ENCODE assay signal across 19 cellular contexts in genomic region chr1:167441222-167441621, GRCh38.
A peak's percentile ranks its signal among the peaks of the same experiment; 100 is the strongest.
DNase-seq lines count a peak whose midpoint lies in the region; ATAC-seq and TF ChIP-seq lines count a peak whose summit lies in the region.
"Had no signal": no experiment of that assay in that cellular context is flagged by ENCODE, and none has a peak within 500 bp of the region (broad histone marks: within the 10 kb centered on the region; RNA-seq: fewer than 3 reads in every experiment).

No MANE protein-coding gene starts in this region.

- no peaks in the 10 kb centered on the region for H3K27me3 ChIP-seq in HCT116 (ENCODE audit: insufficient read depth, low read length)
- H3K27me3 ChIP-seq: brain microvascular endothelial cell had no signal

- H3K27ac ChIP-seq in HCT116 (ENCODE audit: low read depth, low read length), result no peak overlapping the region
- H3K27ac ChIP-seq: A549; BLaER1 treated with 17β-estradiol and CSF1 and Interleukin-3, amounts not matched to agents 10 nM and 100 nM; brain microvascular endothelial cell; heart left ventricle; left ventricle myocardium inferior had no signal

- no peak overlapping the region for H2AFZ ChIP-seq in HCT116 (ENCODE audit: low read depth, low read length, poor library complexity, severe bottlenecking)

- 0 out of 2 replicates have a peak overlapping the region, but pooled peaks have one; percentile 48 for H3K4me2 ChIP-seq in HCT116 (ENCODE audit: low read length)
- H3K4me2 ChIP-seq: A549; BLaER1 treated with 17β-estradiol and CSF1 and Interleukin-3, amounts not matched to agents 10 nM and 100 nM; SK-N-SH had no signal

- CTCF ChIA-PET in HCT116 (lab: Charles Lee), result interaction anchor here (0.7 to 1.9 kb wide), 2 partner anchors 173 to 221 kb away, joined by 3 to 8 read pairs; partner anchors contain the start of gene POU2F1

- H3K9me3 ChIP-seq in HCT116 (ENCODE audit: control insufficient read depth in 1 of 2, insufficient read depth in 1 of 2, low read depth in 1 of 2, low read length in 2 of 2), result no peaks in the 10 kb centered on the region
- H3K9me3 ChIP-seq: A549, heart left ventricle, left ventricle myocardium inferior had no signal

- H3K4me1 ChIP-seq in HCT116 (ENCODE audit: control insufficient read depth in 1 of 2, insufficient read depth in 2 of 2, low read length in 2 of 2), result peaks cover 0 to 13% of the 10 kb centered on the region in 2 experiments; a peak in 3 of 4 replicates
- H3K4me1 ChIP-seq: A549 had no signal

- no peak overlapping the region for H3K4me3 ChIP-seq in HCT116 (replicated peaks in 1 of 2; ENCODE audit: low read depth in 1 of 2, low read length in 2 of 2)
- H3K4me3 ChIP-seq: A549; BLaER1 treated with 17β-estradiol and CSF1 and Interleukin-3, amounts not matched to agents 10 nM and 100 nM; heart left ventricle; left ventricle myocardium inferior had no signal

- no TSS peak for BruUV-seq in HCT116 (replicated peaks; lab: Mats Ljungman, UMichigan)

- H3K36me3 Mint-ChIP-seq in activated naive CD8-positive, alpha-beta T cell treated with anti-CD3 and anti-CD28 coated beads, Interleukin-2, amount 10 ng/mL, durations not matched to agents 7 days and 5 days, result peaks cover 45% of the 10 kb centered on the region
- H3K36me3 Mint-ChIP-seq in natural killer cell, result peaks cover 37% of the 10 kb centered on the region

- H3K9me2 ChIP-seq in HCT116 (ENCODE audit: insufficient read depth), result no peaks in the 10 kb centered on the region
- H3K9me2 ChIP-seq: SK-N-SH had no signal

- peak; percentile 48 for DNase-seq in activated CD8-positive, alpha-beta memory T cell treated with anti-CD3 and anti-CD28 coated beads for 24 hours
- no peak for DNase-seq in activated CD8-positive, alpha-beta memory T cell treated with anti-CD3 and anti-CD28 coated beads, Interleukin-2, amount 50 U/mL, for 4 hours
- DNase-seq in HCT116 (ENCODE audit: low read depth, low spot score) (no peak), natural killer cell (no peak), EL (no peak), cerebellar cortex (ENCODE audit: low spot score) (no peak)
- DNase-seq in activated naive CD8-positive, alpha-beta T cell treated with anti-CD3 and anti-CD28 coated beads, Interleukin-2, amount 10 ng/mL, durations not matched to agents 7 days and 5 days, result no peak
- DNase-seq: brain microvascular endothelial cell, heart left ventricle, HFFc6, left ventricle myocardium inferior, NCI-H1436, NCI-H510A treated with DMSO at 0.1 percent for 48 hours, RPMI8226, SK-N-SH had no signal

- ATAC-seq in HCT116 (no peak), natural killer cell (no peak), HG02884 (IDR thresholded peaks at IDR 0.05; ENCODE audit: unreplicated experiment) (no peak)
- no peak for ATAC-seq in activated naive CD8-positive, alpha-beta T cell treated with anti-CD3 and anti-CD28 coated beads, Interleukin-2, amount 10 ng/mL, durations not matched to agents 7 days and 5 days (ENCODE audit: low read depth)
- ATAC-seq: activated CD4-positive, CD25-positive, alpha-beta regulatory T cell treated with anti-CD3 and anti-CD28 coated beads, Interleukin-2, amount 50 U/mL, for 24 hours had no signal

- TF ChIP-seq RAD21 in HCT116 (IDR thresholded peaks at IDR 0.05; ENCODE audit: low read depth), result no peak

- H3K4me3 Mint-ChIP-seq in activated naive CD8-positive, alpha-beta T cell treated with anti-CD3 and anti-CD28 coated beads, Interleukin-2, amount 10 ng/mL, durations not matched to agents 7 days and 5 days, result no peak overlapping the region
- H3K4me3 Mint-ChIP-seq in natural killer cell, result peak overlapping the region; percentile 82
- H3K4me3 Mint-ChIP-seq: HFFc6 had no signal

- RAD21 ChIA-PET in HCT116 (lab: Charles Lee; ENCODE audit: low non-redundant PET in 1 of 2, low total read pairs in 2 of 2, uncharacterized antibody in 2 of 2, unreplicated experiment in 2 of 2), result no interaction called here

- H3K9me3 Mint-ChIP-seq in activated naive CD8-positive, alpha-beta T cell treated with anti-CD3 and anti-CD28 coated beads, Interleukin-2, amount 10 ng/mL, durations not matched to agents 7 days and 5 days, result no peaks in the 10 kb centered on the region
- no peaks in the 10 kb centered on the region for H3K9me3 Mint-ChIP-seq in natural killer cell
- H3K9me3 Mint-ChIP-seq: HFFc6 had no signal

- POLR2A ChIA-PET in HCT116 (lab: Charles Lee), result no interaction called here
- POLR2A ChIA-PET in activated naive CD8-positive, alpha-beta T cell treated with anti-CD3 and anti-CD28 coated beads, Interleukin-2, amount 10 ng/mL, durations not matched to agents 7 days and 5 days (lab: Charles Lee), result interaction anchor here (1.9 to 2.0 kb wide), 2 partner anchors 13 to 77 kb away, joined by 7 to 8 read pairs; partner anchors contain the start of gene CD247

- TF ChIP-seq CTCF in HCT116 (IDR thresholded peaks at IDR 0.05 in 2 of 3, conservative IDR thresholded peaks at IDR 0.05 in 1 of 3; ENCODE audit: borderline replicate concordance in 1 of 3, insufficient read depth in 1 of 3, low read depth in 2 of 3, low read length in 2 of 3) (no peak), natural killer cell (IDR thresholded peaks at IDR 0.05) (no peak)

- no peaks in the 10 kb centered on the region for H3K79me2 ChIP-seq in HCT116 (ENCODE audit: insufficient read depth, low read length)

- H4K20me1 ChIP-seq in HCT116 (ENCODE audit: insufficient read depth), result no peaks in the 10 kb centered on the region
- H4K20me1 ChIP-seq: BLaER1 treated with 17β-estradiol and CSF1 and Interleukin-3, amounts not matched to agents 10 nM and 100 nM had no signal

- peaks cover 74% of the 10 kb centered on the region for H3K4me1 Mint-ChIP-seq in activated naive CD8-positive, alpha-beta T cell treated with anti-CD3 and anti-CD28 coated beads, Interleukin-2, amount 10 ng/mL, durations not matched to agents 7 days and 5 days
- peaks cover 89 to 95% of the 10 kb centered on the region in 2 donors for H3K4me1 Mint-ChIP-seq in natural killer cell

- peak overlapping the region; percentile 14 for H3K27ac Mint-ChIP-seq in activated naive CD8-positive, alpha-beta T cell treated with anti-CD3 and anti-CD28 coated beads, Interleukin-2, amount 10 ng/mL, durations not matched to agents 7 days and 5 days
- H3K27ac Mint-ChIP-seq in natural killer cell, result peak overlapping the region; percentile 91 to 100
- H3K27ac Mint-ChIP-seq: HFFc6 had no signal

- intact Hi-C loops in HCT116 (cut with micrococcal nuclease), result loop anchor here (5.0 kb wide), 1 partner anchor 91 kb away; no protein-coding TSS in a partner anchor
- intact Hi-C loops in natural killer cell (cut with micrococcal nuclease), result loop anchor here (5.0 to 10.0 kb wide), 2 partner anchors 174 to 376 kb away; no protein-coding TSS in a partner anchor

- TF ChIP-seq POLR2A in HCT116 (IDR thresholded peaks at IDR 0.05; ENCODE audit: borderline replicate concordance, extremely low read depth, insufficient read depth, insufficient read length), result no peak

- no peak overlapping the region for H3K9ac ChIP-seq in HCT116 (ENCODE audit: low read length)
- H3K9ac ChIP-seq: BLaER1 treated with 17β-estradiol and CSF1 and Interleukin-3, amounts not matched to agents 10 nM and 100 nM; SK-N-SH had no signal

- no peaks in the 10 kb centered on the region for H3K36me3 ChIP-seq in HCT116 (ENCODE audit: control insufficient read depth in 1 of 2, insufficient read depth in 2 of 2, low read length in 2 of 2)
- H3K36me3 ChIP-seq: BLaER1 treated with 17β-estradiol and CSF1 and Interleukin-3, amounts not matched to agents 10 nM and 100 nM; brain microvascular endothelial cell; heart left ventricle; left ventricle myocardium inferior had no signal

- H3K27me3 Mint-ChIP-seq in activated naive CD8-positive, alpha-beta T cell treated with anti-CD3 and anti-CD28 coated beads, Interleukin-2, amount 10 ng/mL, durations not matched to agents 7 days and 5 days, result no peaks in the 10 kb centered on the region
- H3K27me3 Mint-ChIP-seq in natural killer cell (ENCODE audit: low read depth in 2 of 2), result no peaks in the 10 kb centered on the region

TF ChIP-seq in HCT116, 20 proteins besides CTCF, POLR2A, EP300 and RAD21:
- no peak for TF ChIP-seq POLR2AphosphoS5 (IDR thresholded peaks at IDR 0.05; ENCODE audit: low read depth, low read length)
